1 cellular context compared by ENCODE assay signal in genomic region chr4:77695769-77696168, GRCh38.
TF ChIP-seq lines count a peak whose summit lies in the region.

No MANE protein-coding gene starts in this region.

TF ChIP-seq in GM23338, 12 proteins besides CTCF, POLR2A, EP300 and RAD21 (continued from another document):
- TF ChIP-seq ZNF462 (CRISPR knock-in tag; IDR thresholded peaks at IDR 0.05) (no peak), ZNF114 (CRISPR knock-in tag; IDR thresholded peaks at IDR 0.05) (no peak)
